In genomic region chr12:111757361-111758119, GRCh38 we compare ENCODE assay signal across 8 cellular contexts. TPM values are rescaled to one million over a fixed set of nuclear protein-coding genes. Genes with fewer than 3 reads are reported as not detected.
DNase-seq lines count a peak whose midpoint lies in the region; ATAC-seq and TF ChIP-seq lines count a peak whose summit lies in the region.

No MANE protein-coding gene starts in this region.

- CTCF ChIA-PET in activated CD8-positive, alpha-beta T cell treated with anti-CD3 and anti-CD28 coated beads, Interleukin-2, amount 10 ng/mL, durations not matched to agents 7 days and 5 days (lab: Charles Lee): interaction anchor here (1.6 kb wide), 1 partner anchor 55 kb away, joined by 7 read pairs; no protein-coding TSS in a partner anchor

- ATAC-seq in HG03095 (IDR thresholded peaks at IDR 0.05; ENCODE audit: unreplicated experiment) (peak; percentile 38), GM21619 (IDR thresholded peaks at IDR 0.05; ENCODE audit: unreplicated experiment) (no peak)
- ATAC-seq in activated CD8-positive, alpha-beta T cell treated with anti-CD3 and anti-CD28 coated beads, Interleukin-2, amount 10 ng/mL, durations not matched to agents 7 days and 5 days: peak; percentile 78

- TF ChIP-seq CTCF in type B pancreatic cell (conservative IDR thresholded peaks at IDR 0.05): no peak

- POLR2A ChIA-PET in activated CD8-positive, alpha-beta T cell treated with anti-CD3 and anti-CD28 coated beads, Interleukin-2, amount 10 ng/mL, durations not matched to agents 7 days and 5 days (lab: Charles Lee): no interaction called here

- no peaks in the 10 kb centered on the region for H3K9me3 Mint-ChIP-seq in activated CD8-positive, alpha-beta T cell treated with anti-CD3 and anti-CD28 coated beads, Interleukin-2, amount 10 ng/mL, durations not matched to agents 7 days and 5 days (ENCODE audit: insufficient read depth)
- no peaks in the 10 kb centered on the region for H3K9me3 Mint-ChIP-seq in type B pancreatic cell

- peak overlapping the region; percentile 15 for H3K4me3 Mint-ChIP-seq in activated CD8-positive, alpha-beta T cell treated with anti-CD3 and anti-CD28 coated beads, Interleukin-2, amount 10 ng/mL, durations not matched to agents 7 days and 5 days
- no peak overlapping the region for H3K4me3 Mint-ChIP-seq in type B pancreatic cell

- DNase-seq in EH (ENCODE audit: low read depth) (peak; percentile 71), islet precursor cell (peak; percentile 84), type B pancreatic cell (ENCODE audit: extremely low spot score, unreplicated experiment) (no peak), AG20443 (ENCODE audit: low spot score) (no peak)
- DNase-seq in activated CD8-positive, alpha-beta T cell treated with anti-CD3 and anti-CD28 coated beads, Interleukin-2, amount 10 ng/mL, durations not matched to agents 7 days and 5 days: peak; percentile 66
- DNase-seq in activated effector memory CD4-positive, alpha-beta T cell treated with anti-CD3 and anti-CD28 coated beads, Interleukin-2, amount 50 U/mL, for 16 hours: no peak

- peak overlapping the region; percentile 81 for H3K27ac Mint-ChIP-seq in activated CD8-positive, alpha-beta T cell treated with anti-CD3 and anti-CD28 coated beads, Interleukin-2, amount 10 ng/mL, durations not matched to agents 7 days and 5 days
- peak overlapping the region; percentile 39 for H3K27ac Mint-ChIP-seq in type B pancreatic cell

- H3K27me3 Mint-ChIP-seq in activated CD8-positive, alpha-beta T cell treated with anti-CD3 and anti-CD28 coated beads, Interleukin-2, amount 10 ng/mL, durations not matched to agents 7 days and 5 days (ENCODE audit: low read depth): peaks cover 9% of the 10 kb centered on the region
- H3K27me3 Mint-ChIP-seq in type B pancreatic cell: no peaks in the 10 kb centered on the region

- H3K36me3 Mint-ChIP-seq in activated CD8-positive, alpha-beta T cell treated with anti-CD3 and anti-CD28 coated beads, Interleukin-2, amount 10 ng/mL, durations not matched to agents 7 days and 5 days (ENCODE audit: low read depth): peaks cover 8% of the 10 kb centered on the region
- H3K36me3 Mint-ChIP-seq in type B pancreatic cell: peaks cover 3% of the 10 kb centered on the region

- peaks cover 38% of the 10 kb centered on the region for H3K4me1 Mint-ChIP-seq in activated CD8-positive, alpha-beta T cell treated with anti-CD3 and anti-CD28 coated beads, Interleukin-2, amount 10 ng/mL, durations not matched to agents 7 days and 5 days (ENCODE audit: low read depth)
- peaks cover 5% of the 10 kb centered on the region for H3K4me1 Mint-ChIP-seq in type B pancreatic cell (ENCODE audit: unreplicated experiment)

RNA-seq across cellular contexts. Expression of gene ALDH2, which starts 9.2 kb away (rescaled TPM):
- under 1 TPM; 0.29 to 0.31 TPM for total RNA-seq in activated CD8-positive, alpha-beta T cell treated with anti-CD3 and anti-CD28 coated beads, Interleukin-2, amount 10 ng/mL, durations not matched to agents 7 days and 5 days
- total RNA-seq in type B pancreatic cell (ENCODE audit: low replicate concordance): 29.0 and 59.5 TPM in 2 replicates

Comparison
In these comparisons a context has a peak if more than half of its experiments do, and no peak if none do; other contexts are left out.
1. DNase-seq: peak in EH (single experiment), activated CD8-positive, alpha-beta T cell treated with anti-CD3 and anti-CD28 coated beads, Interleukin-2, amount 10 ng/mL, durations not matched to agents 7 days and 5 days (single experiment) and islet precursor cell (single experiment); none in type B pancreatic cell (single experiment), activated effector memory CD4-positive, alpha-beta T cell treated with anti-CD3 and anti-CD28 coated beads, Interleukin-2, amount 50 U/mL, for 16 hours (single experiment) and AG20443 (single experiment).
2. RNA of gene ALDH2, which starts 9.2 kb away (total RNA-seq): 29.0 to 59.5 TPM in type B pancreatic cell; 0.29 to 0.31 TPM in activated CD8-positive, alpha-beta T cell treated with anti-CD3 and anti-CD28 coated beads, Interleukin-2, amount 10 ng/mL, durations not matched to agents 7 days and 5 days; every median in the first group is over 10 times any median in the second.